9 cellular contexts compared by ENCODE assay signal in the genomic region with DNA sequence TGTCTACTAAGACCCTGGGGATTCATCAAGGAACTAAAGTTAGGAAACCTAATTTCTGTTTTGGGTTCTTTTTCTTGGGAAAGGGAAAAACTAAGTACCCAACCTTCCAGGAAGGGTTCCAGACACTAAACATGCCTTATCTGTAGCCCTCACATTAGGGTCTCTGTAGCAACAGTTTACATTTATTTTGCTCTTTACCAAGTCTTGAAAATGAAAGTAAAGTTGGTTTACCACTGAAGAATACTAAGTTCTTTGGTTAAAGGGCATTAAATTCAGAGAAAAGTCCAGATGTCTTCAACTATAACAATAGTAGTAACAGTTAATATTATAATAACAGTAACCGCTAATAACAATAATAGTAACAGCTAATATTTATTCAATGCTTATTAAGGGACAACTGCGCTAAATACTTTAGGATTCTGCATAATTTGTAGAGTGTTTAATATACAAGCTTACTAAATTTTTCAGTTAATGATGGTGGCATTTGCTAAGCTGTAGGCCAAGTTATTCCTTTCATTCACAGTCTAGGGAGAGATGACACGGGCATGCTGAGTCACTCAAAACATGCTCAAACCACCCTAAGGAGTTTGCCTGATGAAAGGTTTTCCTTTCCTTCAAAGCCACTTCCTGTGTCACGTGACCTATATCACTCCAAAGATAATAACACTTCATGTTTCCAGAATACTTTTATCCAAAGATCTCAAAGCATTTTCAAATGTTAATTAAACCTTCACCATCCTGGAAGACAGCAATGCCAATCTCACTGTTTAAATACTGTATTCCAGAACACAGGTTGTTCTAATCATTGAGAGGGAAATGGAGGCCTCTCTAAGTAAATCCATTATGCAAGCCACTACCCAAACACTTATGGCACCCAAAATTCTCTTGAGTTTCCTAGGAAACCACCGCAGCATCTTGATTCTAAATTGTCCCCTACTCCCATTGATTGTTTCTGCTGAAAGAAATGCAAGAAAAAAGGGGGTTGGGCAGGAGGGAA.
DNase-seq lines count a peak whose midpoint lies in the region; ATAC-seq and TF ChIP-seq lines count a peak whose summit lies in the region.
"Had no signal": no experiment of that assay in that cellular context is flagged by ENCODE, and none has a peak within 500 bp of the region (broad histone marks: within the 10 kb centered on the region; RNA-seq: fewer than 3 reads in every experiment).

No MANE protein-coding gene starts in this region.

- ATAC-seq in HG02870 (IDR thresholded peaks at IDR 0.05; ENCODE audit: unreplicated experiment) = no peak
- no peak for ATAC-seq in GM21526 (IDR thresholded peaks at IDR 0.05; ENCODE audit: low FRiP score, unreplicated experiment)

- peak overlapping the region; percentile 12 for H3K27ac ChIP-seq in fibroblast of lung (ENCODE audit: insufficient read depth, low read length)
- H3K27ac ChIP-seq: parathyroid adenoma had no signal

- H2AFZ ChIP-seq in fibroblast of lung (ENCODE audit: low read length) = peak overlapping the region; percentile 67
- H2AFZ ChIP-seq: parathyroid adenoma had no signal

- H3K9me3 ChIP-seq in fibroblast of lung (ENCODE audit: control insufficient read depth, insufficient read depth, low read depth, low read length) = no peaks in the 10 kb centered on the region
- H3K9me3 ChIP-seq in skeletal muscle satellite cell (replicated peaks; ENCODE audit: low read length) = no peaks in the 10 kb centered on the region

- H3K4me2 ChIP-seq in fibroblast of lung (ENCODE audit: extremely low read depth, insufficient read depth, low read length) (peak overlapping the region; percentile 48), skeletal muscle satellite cell (ENCODE audit: low read length) (peak overlapping the region; percentile 7)

- H3K4me1 ChIP-seq in fibroblast of lung (ENCODE audit: control insufficient read depth, extremely low read depth, insufficient read depth, low read length) = peaks cover 3% of the 10 kb centered on the region
- peaks cover 12% of the 10 kb centered on the region for H3K4me1 ChIP-seq in skeletal muscle satellite cell (ENCODE audit: control insufficient read depth, insufficient read depth, low read length)
- H3K4me1 ChIP-seq: parathyroid adenoma had no signal

- H3K4me3 ChIP-seq in fibroblast of lung (replicated peaks in 1 of 4; ENCODE audit: control extremely low read depth in 1 of 4, insufficient read depth in 1 of 4, low read depth in 3 of 4, low read length in 4 of 4) = no peak overlapping the region
- H3K4me3 ChIP-seq in skeletal muscle satellite cell (ENCODE audit: low read length) = no peak overlapping the region

- H3K36me3 ChIP-seq in fibroblast of lung (ENCODE audit: control insufficient read depth, insufficient read depth, low read length) (no peaks in the 10 kb centered on the region), skeletal muscle satellite cell (ENCODE audit: insufficient read depth, low read length) (no peaks in the 10 kb centered on the region)

- peak; percentile 76 for DNase-seq in HCEC 1CT
- peak; percentile 51 for DNase-seq in RKO (ENCODE audit: low spot score)
- DNase-seq in fibroblast of lung (ENCODE audit: low read depth in 2 of 2) = peak; percentile 69 to 89
- no peak for DNase-seq in NCI-H1436 treated with DMSO at 0.1 percent for 48 hours (lab: John Stamatoyannopoulos, UW)
- DNase-seq: NCI-H1930 had no signal

- TF ChIP-seq CTCF in fibroblast of lung (conservative IDR thresholded peaks at IDR 0.05 in 1 of 2, IDR thresholded peaks at IDR 0.05 in 1 of 2; ENCODE audit: low read depth in 1 of 2, low read length in 2 of 2) = no peak

- H3K9ac ChIP-seq in fibroblast of lung (ENCODE audit: insufficient read depth, low read length) (no peak overlapping the region), skeletal muscle satellite cell (ENCODE audit: low read depth, low read length) (no peak overlapping the region)
- H3K9ac ChIP-seq: parathyroid adenoma had no signal

- H3K27me3 ChIP-seq in fibroblast of lung (ENCODE audit: control insufficient read depth, insufficient read depth, low read length) (no peaks in the 10 kb centered on the region), skeletal muscle satellite cell (ENCODE audit: control insufficient read depth, insufficient read depth, low read length) (no peaks in the 10 kb centered on the region)

- no peaks in the 10 kb centered on the region for H4K20me1 ChIP-seq in fibroblast of lung (ENCODE audit: control insufficient read depth, extremely low read depth, insufficient read depth, low read length)

- no peaks in the 10 kb centered on the region for H3K79me2 ChIP-seq in fibroblast of lung (ENCODE audit: control insufficient read depth, insufficient read depth, low read length)
- H3K79me2 ChIP-seq: parathyroid adenoma had no signal
